ENCODE assay signal across 1 cellular context in genomic region chr6:139542351-139542750, GRCh38.
TF ChIP-seq lines count a peak whose summit lies in the region.

No MANE protein-coding gene starts in this region.

TF ChIP-seq in WTC11, 78 proteins besides CTCF, POLR2A, EP300 and RAD21 (continued from another document):
- TF ChIP-seq NR1H2 (CRISPR knock-in tag; IDR thresholded peaks at IDR 0.05), result no peak
- no peak for TF ChIP-seq NR3C1 (CRISPR knock-in tag; conservative IDR thresholded peaks at IDR 0.05; ENCODE audit: low read depth)
- TF ChIP-seq ATF1 (CRISPR knock-in tag; IDR thresholded peaks at IDR 0.05), result no peak
- TF ChIP-seq GTF2I (CRISPR knock-in tag; conservative IDR thresholded peaks at IDR 0.05), result no peak
- TF ChIP-seq ZSCAN18 (CRISPR knock-in tag; IDR thresholded peaks at IDR 0.05), result no peak
- no peak for TF ChIP-seq ZNF425 (CRISPR knock-in tag; conservative IDR thresholded peaks at IDR 0.05)
